1 cellular context compared by ENCODE assay signal in genomic region chr13:29136341-29136740, GRCh38.
A peak's percentile ranks its signal among the peaks of the same experiment; 100 is the strongest.
TF ChIP-seq lines count a peak whose summit lies in the region.

No MANE protein-coding gene starts in this region.

TF ChIP-seq in liver, 16 proteins besides CTCF, POLR2A, EP300 and RAD21 (continued from another document):
- peak; percentile 75 for TF ChIP-seq ZBTB33 (IDR thresholded peaks at IDR 0.05)
- TF ChIP-seq JUND (IDR thresholded peaks at IDR 0.05): peak; percentile 83 to 95
- no peak for TF ChIP-seq EGR1 (IDR thresholded peaks at IDR 0.05; ENCODE audit: low read depth in 2 of 2)
- peak; percentile 93 for TF ChIP-seq REST (IDR thresholded peaks at IDR 0.05)
- peak; percentile 96 for TF ChIP-seq YY1 (IDR thresholded peaks at IDR 0.05)
- peak; percentile 96 to 97 for TF ChIP-seq HNF4A (conservative IDR thresholded peaks at IDR 0.05)
- no peak for TF ChIP-seq NR2F2 (IDR thresholded peaks at IDR 0.05)
- TF ChIP-seq FOXA1 (IDR thresholded peaks at IDR 0.05): peak; percentile 41
- peak; percentile 74 to 87 for TF ChIP-seq RXRA (IDR thresholded peaks at IDR 0.05)
- peak; percentile 98 for TF ChIP-seq SP1 (IDR thresholded peaks at IDR 0.05)
